In genomic region chr11:72069200-72069599, GRCh38 we compare ENCODE assay signal across 10 cellular contexts. TPM values are rescaled to one million over a fixed set of nuclear protein-coding genes. Genes with fewer than 3 reads are reported as not detected.
A peak's percentile ranks its signal among the peaks of the same experiment; 100 is the strongest.
DNase-seq lines count a peak whose midpoint lies in the region; ATAC-seq and TF ChIP-seq lines count a peak whose summit lies in the region.
"Had no signal": no experiment of that assay in that cellular context is flagged by ENCODE, and none has a peak within 500 bp of the region (broad histone marks: within the 10 kb centered on the region; RNA-seq: fewer than 3 reads in every experiment).

No MANE protein-coding gene starts in this region.

- H3K27ac Mint-ChIP-seq in endodermal cell: peak overlapping the region; percentile 26
- peak overlapping the region; percentile 86 to 96 for H3K27ac Mint-ChIP-seq in natural killer cell

- TF ChIP-seq CTCF in Loucy (conservative IDR thresholded peaks at IDR 0.05; ENCODE audit: low read length): no peak
- TF ChIP-seq CTCF in endodermal cell (conservative IDR thresholded peaks at IDR 0.05): no peak
- TF ChIP-seq CTCF in natural killer cell (IDR thresholded peaks at IDR 0.05): no peak

- peaks cover 94% of the 10 kb centered on the region for H3K79me2 ChIP-seq in Loucy (ENCODE audit: insufficient read depth, low read length)

- H2AFZ ChIP-seq in Loucy (ENCODE audit: low read length): no peak overlapping the region

- H3K9ac ChIP-seq in BLaER1 (peak overlapping the region; percentile 63; the same call in 1 of the 2 replicates), Loucy (ENCODE audit: low read depth, low read length, poor library complexity, severe bottlenecking) (peak overlapping the region; percentile 41), endodermal cell (ENCODE audit: extremely low read depth, low read length, poor library complexity, severe bottlenecking) (no peak overlapping the region)

- H3K27ac ChIP-seq in BLaER1 (peak overlapping the region; percentile 67), endodermal cell (ENCODE audit: low read depth, low read length) (no peak overlapping the region)

- no peaks in the 10 kb centered on the region for H3K9me2 ChIP-seq in Loucy (replicated peaks; ENCODE audit: low read depth, low read length)

- peak; percentile 46 to 56 (median 53) for ATAC-seq in natural killer cell
- no peak for ATAC-seq in GM21717 (IDR thresholded peaks at IDR 0.05; ENCODE audit: unreplicated experiment)

- H3F3A ChIP-seq in Loucy (ENCODE audit: low read depth): no peaks in the 10 kb centered on the region

- H3K4me1 ChIP-seq in BLaER1: peaks cover 71% of the 10 kb centered on the region
- H3K4me1 ChIP-seq in Loucy (ENCODE audit: insufficient read depth, low read length, poor library complexity, severe bottlenecking): peaks cover 33% of the 10 kb centered on the region
- H3K4me1 ChIP-seq in endodermal cell (ENCODE audit: control insufficient read depth, insufficient read depth, low read length): peaks cover 6% of the 10 kb centered on the region

- H3K27me3 Mint-ChIP-seq in endodermal cell (ENCODE audit: insufficient read depth): no peaks in the 10 kb centered on the region
- H3K27me3 Mint-ChIP-seq in natural killer cell (ENCODE audit: low read depth in 2 of 2): no peaks in the 10 kb centered on the region
- H3K27me3 Mint-ChIP-seq: T-helper 17 cell had no signal

- peak overlapping the region; percentile 65 for H3K4me2 ChIP-seq in BLaER1
- H3K4me2 ChIP-seq in Loucy (ENCODE audit: low read depth, low read length, poor library complexity, severe bottlenecking): peak overlapping the region; percentile 58

- peaks cover 45% of the 10 kb centered on the region for H3K36me3 ChIP-seq in BLaER1
- peaks cover 34% of the 10 kb centered on the region; the same call in 1 of the 2 replicates for H3K36me3 ChIP-seq in Loucy (ENCODE audit: insufficient read depth, low read length)
- H3K36me3 ChIP-seq in endodermal cell (ENCODE audit: control insufficient read depth, insufficient read depth, low read length): peaks cover 14% of the 10 kb centered on the region

- H3K36me3 Mint-ChIP-seq in endodermal cell (ENCODE audit: low read depth): peaks cover 10% of the 10 kb centered on the region
- no peaks in the 10 kb centered on the region for H3K36me3 Mint-ChIP-seq in natural killer cell

- H3K9me3 ChIP-seq in BLaER1 (no peaks in the 10 kb centered on the region), Loucy (ENCODE audit: insufficient read depth, low read depth, low read length) (no peaks in the 10 kb centered on the region), endodermal cell (ENCODE audit: control insufficient read depth, low read length) (no peaks in the 10 kb centered on the region)

- H3K4me1 Mint-ChIP-seq in endodermal cell (peaks cover 45% of the 10 kb centered on the region), natural killer cell (peaks cover 70 to 71% of the 10 kb centered on the region in 2 donors)

- intact Hi-C loops in natural killer cell (cut with micrococcal nuclease): no loop called here

- H3K4me3 Mint-ChIP-seq in endodermal cell (no peak overlapping the region), natural killer cell (peak overlapping the region; percentile 89)

- H3K4me3 ChIP-seq in BLaER1 (peak overlapping the region; percentile 14; the same call in 1 of the 2 replicates), Loucy (ENCODE audit: low read length, poor library complexity, severe bottlenecking) (peak overlapping the region; percentile 35), endodermal cell (ENCODE audit: low read length) (no peak overlapping the region)

- H3K9me3 Mint-ChIP-seq in endodermal cell (no peaks in the 10 kb centered on the region), natural killer cell (no peaks in the 10 kb centered on the region)

- no peaks in the 10 kb centered on the region for H3K27me3 ChIP-seq in BLaER1
- H3K27me3 ChIP-seq in Loucy (ENCODE audit: insufficient read depth, low read length, poor library complexity, severe bottlenecking): no peaks in the 10 kb centered on the region
- H3K27me3 ChIP-seq in endodermal cell (ENCODE audit: control insufficient read depth, insufficient read depth, low read length, poor library complexity, severe bottlenecking): no peaks in the 10 kb centered on the region

- DNase-seq in endodermal cell: no peak
- DNase-seq in natural killer cell: no peak
- DNase-seq in SIG-M5 treated with dmso at 0.1 percent for 504 hours (lab: John Stamatoyannopoulos, UW; ENCODE audit: unreplicated experiment): no peak
- DNase-seq in NCI-H1417 treated with DMSO at 0.1 percent for 48 hours (lab: John Stamatoyannopoulos, UW): no peak
- no peak for DNase-seq in DMS53 treated with DMSO at 0.1 percent for 48 hours (lab: John Stamatoyannopoulos, UW; ENCODE audit: unreplicated experiment)
- DNase-seq: T-helper 17 cell had no signal

- H4K20me1 ChIP-seq in BLaER1 (peaks cover 66% of the 10 kb centered on the region), Loucy (ENCODE audit: insufficient read depth, low read length, poor library complexity, severe bottlenecking) (peaks cover 47% of the 10 kb centered on the region)

RNA-seq across cellular contexts. Expression of gene NUMA1, which starts 11.1 kb away (rescaled TPM):
- 100 to 1,000 TPM; 130 to 132 TPM for total RNA-seq in endodermal cell
- polyA plus RNA-seq in endodermal cell (2013, experiment 1 of 2): 181 TPM
- 168 TPM for polyA plus RNA-seq in endodermal cell (2013, experiment 2 of 2)
- 100 to 1,000 TPM; 261 to 290 (median 262) TPM for total RNA-seq in natural killer cell

RNA-seq across cellular contexts. Expression of gene LRRC51, which starts 11.4 kb away (rescaled TPM):
- total RNA-seq in endodermal cell (1 to 10 TPM; 8.0 to 9.5 TPM), natural killer cell (1 to 10 TPM; 2.0 to 3.1 (median 2.5) TPM)
- 4.5 TPM for polyA plus RNA-seq in endodermal cell (2013, experiment 1 of 2)
- polyA plus RNA-seq in endodermal cell (2013, experiment 2 of 2): 9.0 TPM

RNA-seq across cellular contexts. Expression of gene LAMTOR1, which starts 33.9 kb away (rescaled TPM):
- 100 to 1,000 TPM in 1 of 2 donors, 10 to 100 TPM in 1; 92.0 to 104 TPM for total RNA-seq in endodermal cell
- 114 TPM for polyA plus RNA-seq in endodermal cell (2013, experiment 1 of 2)
- 111 TPM for polyA plus RNA-seq in endodermal cell (2013, experiment 2 of 2)
- total RNA-seq in natural killer cell: 10 to 100 TPM; 55.5 to 62.9 (median 56.2) TPM

RNA-seq across cellular contexts. Expression of gene TOMT, which starts 36.5 kb away (rescaled TPM):
- not detected for total RNA-seq in endodermal cell
- polyA plus RNA-seq in endodermal cell (2013, experiment 1 of 2): 0.21 TPM
- polyA plus RNA-seq in endodermal cell (2013, experiment 2 of 2): not detected
- total RNA-seq in natural killer cell: not detected
- total RNA-seq: glomerular endothelial cell, T-helper 17 cell had no signal

RNA-seq across cellular contexts. Expression of gene ANAPC15, which starts 43.3 kb away (rescaled TPM):
- 10 to 100 TPM; 51.2 to 54.9 TPM for total RNA-seq in endodermal cell
- 53.3 TPM for polyA plus RNA-seq in endodermal cell (2013, experiment 1 of 2)
- polyA plus RNA-seq in endodermal cell (2013, experiment 2 of 2): 61.5 TPM
- total RNA-seq in natural killer cell: 10 to 100 TPM; 22.0 to 38.3 (median 29.7) TPM
